8 cellular contexts compared by ENCODE assay signal in genomic region chr7:127588697-127589482, GRCh38. TPM values are rescaled to one million over a fixed set of nuclear protein-coding genes. Genes with fewer than 3 reads are reported as not detected.
DNase-seq lines count a peak whose midpoint lies in the region; ATAC-seq lines count a peak whose summit lies in the region.

No MANE protein-coding gene starts in this region.

- peaks cover 26% of the 10 kb centered on the region for H3K79me1 ChIP-seq in mesenchymal stem cell (replicated peaks; ENCODE audit: low read length, poor library complexity, severe bottlenecking)

- no peaks in the 10 kb centered on the region for H3K27me3 ChIP-seq in mesenchymal stem cell (ENCODE audit: control insufficient read depth in 1 of 2, insufficient read depth in 1 of 2, low read length in 2 of 2)
- H3K27me3 ChIP-seq in subcutaneous abdominal adipose tissue (ENCODE audit: control insufficient read depth in 5 of 5, insufficient read depth in 4 of 5, low read length in 5 of 5): no peaks in the 10 kb centered on the region

- H3K27ac ChIP-seq in mesenchymal stem cell (ENCODE audit: low read length, poor library complexity, severe bottlenecking) (no peak overlapping the region), subcutaneous abdominal adipose tissue (ENCODE audit: low read depth, low read length) (peak overlapping the region; percentile 81)

- H2AFZ ChIP-seq in mesenchymal stem cell (ENCODE audit: low read depth, low read length): peak overlapping the region; percentile 70

- peak overlapping the region in 1 of 2 experiments; percentile 64 for H3K14ac ChIP-seq in mesenchymal stem cell (ENCODE audit: low read length in 2 of 2)

- H3K4me1 ChIP-seq in mesenchymal stem cell (ENCODE audit: control insufficient read depth, insufficient read depth, low read depth, low read length) (peaks cover 23% of the 10 kb centered on the region), subcutaneous abdominal adipose tissue (ENCODE audit: control insufficient read depth in 5 of 5, insufficient read depth in 5 of 5, low read length in 5 of 5) (peaks cover 19 to 43% (median 40%) of the 10 kb centered on the region in 5 donors)

- peak; percentile 6 for ATAC-seq in HG02798 (IDR thresholded peaks at IDR 0.05; ENCODE audit: poor library complexity, unreplicated experiment)

- WGBS in mesenchymal stem cell: 4% methylated on average over 40 of the region's 43 CpGs

- H2BK12ac ChIP-seq in mesenchymal stem cell (ENCODE audit: low read length in 2 of 2): no peak overlapping the region

- peak overlapping the region; percentile 55 for H2BK15ac ChIP-seq in mesenchymal stem cell (ENCODE audit: low read depth, poor library complexity, severe bottlenecking)

- peak overlapping the region in 1 of 2 experiments; percentile 73 for H3K23ac ChIP-seq in mesenchymal stem cell (ENCODE audit: low read length in 2 of 2)

- H4K91ac ChIP-seq in mesenchymal stem cell (ENCODE audit: low read length): peak overlapping the region; percentile 58

- H3K4ac ChIP-seq in mesenchymal stem cell (ENCODE audit: low read depth in 1 of 2, low read length in 2 of 2): peak overlapping the region; percentile 58 to 79

- no peaks in the 10 kb centered on the region for H3K9me3 ChIP-seq in mesenchymal stem cell (ENCODE audit: control insufficient read depth, low read length)
- no peaks in the 10 kb centered on the region for H3K9me3 ChIP-seq in subcutaneous abdominal adipose tissue (ENCODE audit: control insufficient read depth in 5 of 5, low read length in 5 of 5)

- peak overlapping the region; percentile 94 for H3K9ac ChIP-seq in mesenchymal stem cell (ENCODE audit: low read length)
- peak overlapping the region; percentile 56 to 92 (median 86) for H3K9ac ChIP-seq in subcutaneous abdominal adipose tissue (ENCODE audit: low read length in 5 of 5)

- H3K4me3 ChIP-seq in mesenchymal stem cell (ENCODE audit: insufficient read depth in 1 of 2, low read depth in 1 of 2, low read length in 2 of 2) (peak overlapping the region; percentile 88 to 96), subcutaneous abdominal adipose tissue (ENCODE audit: low read depth in 1 of 5, low read length in 5 of 5) (peak overlapping the region; percentile 73 to 91 (median 86))

- H4K8ac ChIP-seq in mesenchymal stem cell (ENCODE audit: low read length): peak overlapping the region; percentile 92

- H2AK5ac ChIP-seq in mesenchymal stem cell (ENCODE audit: low read length, severe bottlenecking): no peak overlapping the region

- H3K4me2 ChIP-seq in mesenchymal stem cell (ENCODE audit: low read length, poor library complexity, severe bottlenecking): peak overlapping the region; percentile 62

- peak overlapping the region; percentile 79 to 81 for H3K18ac ChIP-seq in mesenchymal stem cell (ENCODE audit: low read depth in 1 of 2, low read length in 2 of 2)

- H3K36me3 ChIP-seq in mesenchymal stem cell (ENCODE audit: control insufficient read depth in 1 of 2, insufficient read depth in 2 of 2, low read depth in 1 of 2, low read length in 2 of 2): peaks cover 22% of the 10 kb centered on the region in 2 experiments
- peaks cover 3 to 22% (median 18%) of the 10 kb centered on the region in 5 donors for H3K36me3 ChIP-seq in subcutaneous abdominal adipose tissue (ENCODE audit: control insufficient read depth in 5 of 5, insufficient read depth in 5 of 5, low read length in 5 of 5)

- H2BK120ac ChIP-seq in mesenchymal stem cell (ENCODE audit: low read depth, low read length): peak overlapping the region; percentile 67

- peak overlapping the region; percentile 33 for H2BK5ac ChIP-seq in mesenchymal stem cell (ENCODE audit: low read depth, low read length, poor library complexity, severe bottlenecking)

- DNase-seq in activated gamma-delta T cell treated with Interleukin-2 at 50 U/mL for 16 hours (peak; percentile 18), activated gamma-delta T cell (lab: John Stamatoyannopoulos, UW) (no peak), NCI-H1694 (lab: John Stamatoyannopoulos, UW) (peak; percentile 63), epidermal melanocyte (ENCODE audit: insufficient read length, low spot score) (peak; percentile 61), mesenchymal stem cell (peak; percentile 62)
- DNase-seq in activated CD4-positive, alpha-beta T cell treated with anti-CD3 and anti-CD28 coated beads for 48 hours: peak; percentile 34

RNA-seq across cellular contexts. Expression of gene ARF5, which starts 0.7 kb away (rescaled TPM):
- 88.9 TPM for polyA plus RNA-seq in mesenchymal stem cell (2013, experiment 1 of 2)
- polyA plus RNA-seq in mesenchymal stem cell (2013, experiment 2 of 2): 83.2 TPM

RNA-seq across cellular contexts. Expression of gene GCC1, which starts 3.5 kb away (rescaled TPM):
- 7.7 TPM for polyA plus RNA-seq in mesenchymal stem cell (2013, experiment 1 of 2)
- polyA plus RNA-seq in mesenchymal stem cell (2013, experiment 2 of 2): 7.9 TPM

RNA-seq across cellular contexts. Expression of gene FSCN3, which starts 4.6 kb away (rescaled TPM):
- polyA plus RNA-seq in mesenchymal stem cell (2013, experiment 1 of 2): 0.80 TPM
- 1.0 TPM for polyA plus RNA-seq in mesenchymal stem cell (2013, experiment 2 of 2)

RNA-seq across cellular contexts. Expression of gene PAX4, which starts 29.1 kb away (rescaled TPM):
- polyA plus RNA-seq in mesenchymal stem cell (2013, experiment 1 of 2): not detected
- not detected for polyA plus RNA-seq in mesenchymal stem cell (2013, experiment 2 of 2)
